8 cellular contexts compared by ENCODE assay signal in the genomic region with DNA sequence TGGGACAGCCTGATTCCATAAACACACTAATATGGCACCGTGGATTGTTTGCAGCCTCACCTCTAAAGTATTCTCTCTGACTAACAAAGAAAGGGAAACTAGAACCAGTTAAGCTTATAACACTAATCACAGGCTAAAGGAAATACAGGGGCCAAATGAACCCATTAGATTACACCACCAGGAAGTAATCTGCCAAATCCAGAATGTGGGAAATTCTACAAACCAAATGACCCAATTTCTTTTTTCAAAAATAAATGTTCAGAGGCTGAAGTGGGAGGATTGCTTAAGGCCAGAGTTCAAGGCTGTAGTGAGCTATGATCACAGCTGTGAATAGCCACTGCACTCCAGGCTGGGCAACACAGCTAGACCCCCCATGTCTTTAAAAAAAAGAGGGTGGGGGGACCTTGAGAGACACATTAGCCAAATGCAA. TPM values are rescaled to one million over a fixed set of nuclear protein-coding genes. Genes with fewer than 3 reads are reported as not detected.
DNase-seq lines count a peak whose midpoint lies in the region; ATAC-seq and TF ChIP-seq lines count a peak whose summit lies in the region.

No MANE protein-coding gene starts in this region.

- no peak for ATAC-seq in T-cell (replicated peaks in 1 of 4)
- ATAC-seq in GM18868 (IDR thresholded peaks at IDR 0.05; ENCODE audit: unreplicated experiment): no peak

- no peak for TF ChIP-seq EP300 in sigmoid colon (IDR thresholded peaks at IDR 0.05)

- peaks cover 30% of the 10 kb centered on the region for H3K4me1 Mint-ChIP-seq in activated naive CD4-positive, alpha-beta T cell treated with anti-CD3 and anti-CD28 coated beads, Interleukin-2, amount 50 U/mL, for 24 hours
- H3K4me1 Mint-ChIP-seq in T-cell: peaks cover 12 to 31% (median 27%) of the 10 kb centered on the region in 3 donors

- H3K36me3 ChIP-seq in sigmoid colon: peaks cover 0 to 8% (median 2%) of the 10 kb centered on the region in 4 donors

- no peaks in the 10 kb centered on the region for H3K9me3 Mint-ChIP-seq in activated naive CD4-positive, alpha-beta T cell treated with anti-CD3 and anti-CD28 coated beads, Interleukin-2, amount 50 U/mL, for 24 hours
- H3K9me3 Mint-ChIP-seq in T-cell: no peaks in the 10 kb centered on the region

- peaks cover 0 to 19% (median 18%) of the 10 kb centered on the region in 4 donors for H3K4me1 ChIP-seq in sigmoid colon

- H3K4me3 Mint-ChIP-seq in activated naive CD4-positive, alpha-beta T cell treated with anti-CD3 and anti-CD28 coated beads, Interleukin-2, amount 50 U/mL, for 24 hours: peak overlapping the region; percentile 90
- peak overlapping the region; percentile 79 to 93 (median 85) for H3K4me3 Mint-ChIP-seq in T-cell

- no peaks in the 10 kb centered on the region for H3K9me3 ChIP-seq in sigmoid colon

- H3K4me3 ChIP-seq in foreskin fibroblast (ENCODE audit: low read depth in 1 of 2, low read length in 2 of 2): peak overlapping the region in 1 of 2 donors; percentile 78
- peak overlapping the region in 3 of 4 donors; percentile 72 to 88 (median 78) for H3K4me3 ChIP-seq in sigmoid colon

- 5 to 31% methylated on average over 1 of the region's 1 CpG for WGBS in sigmoid colon, 2 donors

- DNase-seq in activated naive CD4-positive, alpha-beta T cell (lab: John Stamatoyannopoulos, UW): no peak
- no peak for DNase-seq in T-cell
- peak; percentile 7 to 28 for DNase-seq in foreskin fibroblast
- no peak for DNase-seq in sigmoid colon
- no peak for DNase-seq in stimulated activated CD8-positive, alpha-beta memory T cell treated with anti-CD3 and anti-CD28 coated beads, Interleukin-4, amount 100 ng/mL, for 48 hours
- no peak for DNase-seq in activated CD8-positive, alpha-beta memory T cell treated with anti-CD3 and anti-CD28 coated beads, Interleukin-2, amount 50 U/mL, for 48 hours

- TF ChIP-seq POLR2A in sigmoid colon (IDR thresholded peaks at IDR 0.05): no peak

- TF ChIP-seq CTCF in foreskin fibroblast (IDR thresholded peaks at IDR 0.05; ENCODE audit: low read depth, low read length) (no peak), sigmoid colon (IDR thresholded peaks at IDR 0.05) (no peak)

- CTCF ChIA-PET in T-cell (lab: Charles Lee): interaction anchor here in 1 of 2 donors (0.8 kb wide), 1 partner anchor 176 kb away, joined by 3 read pairs; no protein-coding TSS in a partner anchor

- intact Hi-C loops in sigmoid colon (cut with DNase I): loop anchor here (2.0 to 5.0 kb wide), 3 partner anchors 38 to 221 kb away; a partner anchor contains a TSS

- no peaks in the 10 kb centered on the region for H3K36me3 Mint-ChIP-seq in activated naive CD4-positive, alpha-beta T cell treated with anti-CD3 and anti-CD28 coated beads, Interleukin-2, amount 50 U/mL, for 24 hours
- H3K36me3 Mint-ChIP-seq in T-cell: no peaks in the 10 kb centered on the region

- peak overlapping the region; percentile 95 to 99 (median 98) for H3K27ac ChIP-seq in sigmoid colon

- H3K27ac Mint-ChIP-seq in activated naive CD4-positive, alpha-beta T cell treated with anti-CD3 and anti-CD28 coated beads, Interleukin-2, amount 50 U/mL, for 24 hours: no peak overlapping the region
- peak overlapping the region in 1 of 2 donors; percentile 85 for H3K27ac Mint-ChIP-seq in T-cell

- H3K27me3 Mint-ChIP-seq in activated naive CD4-positive, alpha-beta T cell treated with anti-CD3 and anti-CD28 coated beads, Interleukin-2, amount 50 U/mL, for 24 hours: no peaks in the 10 kb centered on the region
- H3K27me3 Mint-ChIP-seq in T-cell: no peaks in the 10 kb centered on the region

- POLR2A ChIA-PET in T-cell (lab: Charles Lee): interaction anchor here (0.6 to 0.7 kb wide), 2 partner anchors 12 to 40 kb away, joined by 3 to 5 read pairs; no protein-coding TSS in a partner anchor

- H3K27me3 ChIP-seq in sigmoid colon: no peaks in the 10 kb centered on the region

RNA-seq across cellular contexts. Expression of a gene that starts 1.5 kb away (rescaled TPM):
- total RNA-seq in T-cell: 10 to 100 TPM; 56.0 to 90.4 (median 77.2) TPM
- 10 to 100 TPM; 16.4 to 32.7 (median 22.1) TPM for total RNA-seq in sigmoid colon
- 10 to 100 TPM; 19.4 to 34.6 (median 24.0) TPM for polyA plus RNA-seq in sigmoid colon

RNA-seq across cellular contexts. Expression of a gene that starts 58.4 kb away (rescaled TPM):
- total RNA-seq in T-cell: 100 to 1,000 TPM in 1 of 5 donors, 10 to 100 TPM in 4; 41.5 to 105 (median 44.1) TPM
- 10 to 100 TPM; 32.1 to 47.1 (median 38.2) TPM for total RNA-seq in sigmoid colon
- polyA plus RNA-seq in sigmoid colon: 100 to 1,000 TPM in 1 of 3 donors, 10 to 100 TPM in 2; 44.8 to 101 (median 75.1) TPM

Comparison
In these comparisons a context has a peak if more than half of its experiments do, and no peak if none do; other contexts are left out.
1. DNase-seq: peak in foreskin fibroblast (2 of 2); none in activated naive CD4-positive, alpha-beta T cell (0 of 4), T-cell (0 of 34), sigmoid colon (single experiment), stimulated activated CD8-positive, alpha-beta memory T cell treated with anti-CD3 and anti-CD28 coated beads, Interleukin-4, amount 100 ng/mL, for 48 hours (single experiment) and activated CD8-positive, alpha-beta memory T cell treated with anti-CD3 and anti-CD28 coated beads, Interleukin-2, amount 50 U/mL, for 48 hours (single experiment).